ENCODE assay signal across 23 cellular contexts in the genomic region with DNA sequence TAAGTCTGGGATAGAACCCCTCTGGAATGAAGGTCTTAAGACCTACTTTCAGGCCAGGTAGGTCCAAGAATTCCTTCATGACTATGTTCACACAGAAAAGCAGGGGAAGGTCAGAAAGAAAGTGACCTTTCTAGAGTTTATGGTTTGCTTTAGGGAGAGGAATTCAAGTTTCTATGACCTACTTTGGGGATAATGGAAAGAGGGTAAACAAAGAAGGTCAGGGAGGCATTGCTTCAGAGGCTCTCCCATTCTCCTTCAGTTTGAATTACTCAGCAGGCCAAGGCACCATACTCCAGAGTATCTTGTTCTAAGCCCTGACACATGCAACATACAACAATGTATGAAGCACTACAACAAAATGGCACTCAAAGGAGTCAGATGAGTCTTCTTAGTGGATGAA. TPM values are rescaled to one million over a fixed set of nuclear protein-coding genes. Genes with fewer than 3 reads are reported as not detected.
"Had no signal": no experiment of that assay in that cellular context is flagged by ENCODE, and none has a peak within 500 bp of the region (broad histone marks: within the 10 kb centered on the region; RNA-seq: fewer than 3 reads in every experiment).

No MANE protein-coding gene starts in this region.

- H3K4me3 Mint-ChIP-seq: naive thymus-derived CD8-positive, alpha-beta T cell; neural crest cell; stimulated activated effector memory CD8-positive, alpha-beta T cell treated with anti-CD3 and anti-CD28 coated beads, Interleukin-12 subunit alpha, Interleukin-12 subunit beta, amount 100 ng/mL, for 72 hours; stimulated activated naive CD8-positive, alpha-beta T cell treated with anti-CD3 and anti-CD28 coated beads, Interleukin-15, Interleukin-2, amounts not matched to agents 100 ng/mL and 50 ng/mL, for 24 hours had no signal

- H3K9me3 Mint-ChIP-seq: neural crest cell; stimulated activated naive CD8-positive, alpha-beta T cell treated with anti-CD3 and anti-CD28 coated beads, Interleukin-15, Interleukin-2, amounts not matched to agents 100 ng/mL and 50 ng/mL, for 24 hours had no signal

- H3K27ac ChIP-seq: dorsolateral prefrontal cortex, heart left ventricle, pancreas, prostate gland, right lobe of liver, tibial artery, upper lobe of left lung, vagina had no signal

- H3K9me3 ChIP-seq: heart left ventricle, mucosa of descending colon, pancreas, prostate gland, right lobe of liver, tibial artery, upper lobe of left lung, vagina had no signal

- H3K4me1 ChIP-seq: pancreas, prostate gland, right lobe of liver, tibial artery, upper lobe of left lung had no signal

- H3K4me1 Mint-ChIP-seq: naive thymus-derived CD8-positive, alpha-beta T cell; stimulated activated effector memory CD8-positive, alpha-beta T cell treated with anti-CD3 and anti-CD28 coated beads, Interleukin-12 subunit alpha, Interleukin-12 subunit beta, amount 100 ng/mL, for 72 hours had no signal

- H3K4me3 ChIP-seq: dorsolateral prefrontal cortex, heart left ventricle, mucosa of descending colon, pancreas, prostate gland, right lobe of liver, tibial artery, upper lobe of left lung, vagina had no signal

- H3K36me3 ChIP-seq: heart left ventricle, pancreas, prostate gland, right lobe of liver, tibial artery, upper lobe of left lung, vagina had no signal

- H3K36me3 Mint-ChIP-seq: naive thymus-derived CD8-positive, alpha-beta T cell; stimulated activated effector memory CD8-positive, alpha-beta T cell treated with anti-CD3 and anti-CD28 coated beads, Interleukin-12 subunit alpha, Interleukin-12 subunit beta, amount 100 ng/mL, for 72 hours had no signal

- DNase-seq: cortex of kidney; dorsolateral prefrontal cortex; effector CD8-positive, alpha-beta T cell; heart left ventricle; hippocampal formation; left colon; mucosa of descending colon; naive thymus-derived CD8-positive, alpha-beta T cell; occipital lobe; pancreas; retina; right lobe of liver; stimulated activated CD4-positive, alpha-beta T cell treated with anti-CD3 and anti-CD28 coated beads, Interleukin-4, amount 100 ng/mL, for 1 hour; stimulated activated CD8-positive, alpha-beta memory T cell treated with anti-CD3 and anti-CD28 coated beads, Interleukin-4, amount 100 ng/mL, for 48 hours; tibial artery; upper lobe of left lung had no signal

- ATAC-seq: heart left ventricle; left colon; mucosa of descending colon; naive thymus-derived CD8-positive, alpha-beta T cell; pancreas; right lobe of liver; stimulated activated effector memory CD8-positive, alpha-beta T cell treated with anti-CD3 and anti-CD28 coated beads, Interleukin-12 subunit alpha, Interleukin-12 subunit beta, amount 100 ng/mL, for 72 hours had no signal

- H3K27me3 ChIP-seq: heart left ventricle, pancreas, right lobe of liver, tibial artery, upper lobe of left lung, vagina had no signal

- FAIRE-seq: frontal cortex, pancreas had no signal

- H3K27ac Mint-ChIP-seq: naive thymus-derived CD8-positive, alpha-beta T cell; stimulated activated effector memory CD8-positive, alpha-beta T cell treated with anti-CD3 and anti-CD28 coated beads, Interleukin-12 subunit alpha, Interleukin-12 subunit beta, amount 100 ng/mL, for 72 hours; stimulated activated naive CD8-positive, alpha-beta T cell treated with anti-CD3 and anti-CD28 coated beads, Interleukin-15, Interleukin-2, amounts not matched to agents 100 ng/mL and 50 ng/mL, for 24 hours had no signal

RNA-seq across cellular contexts. Expression of a gene that starts 11.5 kb away (rescaled TPM):
- total RNA-seq: glomerular endothelial cell had no signal
- polyA plus RNA-seq: naive thymus-derived CD8-positive, alpha-beta T cell had no signal
